In genomic region chr14:20623798-20624197, GRCh38 we compare ENCODE assay signal across 1 cellular context.
A peak's percentile ranks its signal among the peaks of the same experiment; 100 is the strongest.
TF ChIP-seq lines count a peak whose summit lies in the region.

No MANE protein-coding gene starts in this region.

TF ChIP-seq in K562, 482 proteins besides CTCF, POLR2A, EP300 and RAD21:
- no peak for TF ChIP-seq ZNF318 (IDR thresholded peaks at IDR 0.05; ENCODE audit: borderline replicate concordance in 1 of 2, low read depth in 1 of 2)
- TF ChIP-seq HMBOX1 (IDR thresholded peaks at IDR 0.05) = 0 out of 2 replicates have a peak, but pooled peaks have one; percentile 25
- TF ChIP-seq CXXC5 (CRISPR knock-in tag; IDR thresholded peaks at IDR 0.05) = 0 out of 2 replicates have a peak, but pooled peaks have one; percentile 6
- TF ChIP-seq TGIF2 (CRISPR knock-in tag; IDR thresholded peaks at IDR 0.05) = no peak
- TF ChIP-seq DDX20 (tag; IDR thresholded peaks at IDR 0.05; ENCODE audit: low read depth) = no peak
- TF ChIP-seq GTF3C2 (IDR thresholded peaks at IDR 0.05; ENCODE audit: borderline replicate concordance, extremely low read depth, insufficient read length) = peak; percentile 24
- peak; percentile 35; the same call in 1 of the 2 replicates for TF ChIP-seq SPI1 (IDR thresholded peaks at IDR 0.05; ENCODE audit: borderline replicate concordance, low read depth, low read length)
